ENCODE assay signal across 26 cellular contexts in genomic region chr7:158030071-158030470, GRCh38.
"Had no signal": no experiment of that assay in that cellular context is flagged by ENCODE, and none has a peak within 500 bp of the region (broad histone marks: within the 10 kb centered on the region; RNA-seq: fewer than 3 reads in every experiment).

No MANE protein-coding gene starts in this region.

- H3K36me3 ChIP-seq: heart left ventricle, lower lobe of right lung, tibial nerve had no signal

- H3K27ac ChIP-seq: heart left ventricle, lower lobe of right lung, tibial nerve had no signal

- H3K4me2 ChIP-seq: smooth muscle cell had no signal

- H3K36me3 Mint-ChIP-seq: immature natural killer cell had no signal

- H3K4me3 Mint-ChIP-seq: activated CD4-positive, alpha-beta memory T cell treated with anti-CD3 and anti-CD28 coated beads, Interleukin-2, amount 10 ng/mL, durations not matched to agents 7 days and 5 days; activated CD4-positive, alpha-beta T cell treated with anti-CD3 and anti-CD28 coated beads, Interleukin-2, amount 10 ng/mL, durations not matched to agents 7 days and 5 days; activated naive CD4-positive, alpha-beta T cell treated with anti-CD3 and anti-CD28 coated beads, Interleukin-2, amount 50 U/mL, for 24 hours; activated naive CD8-positive, alpha-beta T cell treated with anti-CD3 and anti-CD28 coated beads, Interleukin-2, amount 50 U/mL, for 24 hours; activated T-cell treated with anti-CD3 and anti-CD28 coated beads, Interleukin-2, amount 50 U/mL, for 24 hours; immature natural killer cell; T-helper 17 cell; WTC11 had no signal

- H3K27me3 ChIP-seq: tibial nerve had no signal

- H3K27me3 Mint-ChIP-seq: activated CD4-positive, alpha-beta memory T cell treated with anti-CD3 and anti-CD28 coated beads, Interleukin-2, amount 10 ng/mL, durations not matched to agents 7 days and 5 days; activated CD4-positive, alpha-beta T cell treated with anti-CD3 and anti-CD28 coated beads, Interleukin-2, amount 10 ng/mL, durations not matched to agents 7 days and 5 days; activated naive CD8-positive, alpha-beta T cell treated with anti-CD3 and anti-CD28 coated beads, Interleukin-2, amount 50 U/mL, for 24 hours had no signal

- FAIRE-seq: urothelium cell line had no signal

- DNase-seq: activated CD4-positive, alpha-beta memory T cell treated with anti-CD3 and anti-CD28 coated beads, Interleukin-2, amount 10 ng/mL, durations not matched to agents 7 days and 5 days; activated CD4-positive, alpha-beta T cell treated with anti-CD3 and anti-CD28 coated beads for 1 hour; activated CD4-positive, alpha-beta T cell treated with anti-CD3 and anti-CD28 coated beads, Interleukin-2, amount 10 ng/mL, durations not matched to agents 7 days and 5 days; activated CD8-positive, alpha-beta memory T cell treated with anti-CD3 and anti-CD28 coated beads, Interleukin-2, amount 50 U/mL, for 48 hours; activated naive CD8-positive, alpha-beta T cell treated with anti-CD3 and anti-CD28 coated beads, Interleukin-2, amount 50 U/mL, for 24 hours; activated T-cell treated with anti-CD3 and anti-CD28 coated beads, Interleukin-2, amount 50 U/mL, for 24 hours; amygdala; central memory CD4-positive, alpha-beta T cell; foreskin fibroblast; hypothalamus; immature natural killer cell; lower lobe of right lung; mesenchymal stem cell; mucosa of descending colon; stimulated activated CD4-positive, alpha-beta T cell treated with anti-CD3 and anti-CD28 coated beads, Interleukin-15, amount 100 ng/mL, for 24 hours; stimulated activated CD4-positive, alpha-beta T cell treated with anti-CD3 and anti-CD28 coated beads, Interleukin-2, amount 100 ng/mL, for 24 hours; stimulated activated naive CD4-positive, alpha-beta T cell; T-helper 17 cell had no signal

- H3K4me1 Mint-ChIP-seq: activated CD4-positive, alpha-beta memory T cell treated with anti-CD3 and anti-CD28 coated beads, Interleukin-2, amount 10 ng/mL, durations not matched to agents 7 days and 5 days; activated CD4-positive, alpha-beta T cell treated with anti-CD3 and anti-CD28 coated beads, Interleukin-2, amount 10 ng/mL, durations not matched to agents 7 days and 5 days; activated naive CD4-positive, alpha-beta T cell treated with anti-CD3 and anti-CD28 coated beads, Interleukin-2, amount 50 U/mL, for 24 hours; activated naive CD8-positive, alpha-beta T cell treated with anti-CD3 and anti-CD28 coated beads, Interleukin-2, amount 50 U/mL, for 24 hours; immature natural killer cell; T-helper 17 cell; WTC11 had no signal

- H3K4me3 ChIP-seq: heart left ventricle, lower lobe of right lung, mucosa of descending colon, smooth muscle cell, tibial nerve had no signal

- H3K27ac Mint-ChIP-seq: activated CD4-positive, alpha-beta memory T cell treated with anti-CD3 and anti-CD28 coated beads, Interleukin-2, amount 10 ng/mL, durations not matched to agents 7 days and 5 days; activated CD4-positive, alpha-beta T cell treated with anti-CD3 and anti-CD28 coated beads, Interleukin-2, amount 10 ng/mL, durations not matched to agents 7 days and 5 days; activated naive CD4-positive, alpha-beta T cell treated with anti-CD3 and anti-CD28 coated beads, Interleukin-2, amount 50 U/mL, for 24 hours; activated naive CD8-positive, alpha-beta T cell treated with anti-CD3 and anti-CD28 coated beads, Interleukin-2, amount 50 U/mL, for 24 hours; activated T-cell treated with anti-CD3 and anti-CD28 coated beads, Interleukin-2, amount 50 U/mL, for 24 hours; immature natural killer cell; T-helper 17 cell; WTC11 had no signal

- H3K4me1 ChIP-seq: heart left ventricle, lower lobe of right lung, tibial nerve had no signal

- H3K9me3 ChIP-seq: lower lobe of right lung, mucosa of descending colon, tibial nerve had no signal

- ATAC-seq: activated naive CD8-positive, alpha-beta T cell treated with anti-CD3 and anti-CD28 coated beads, Interleukin-2, amount 50 U/mL, for 24 hours; esophagus mucosa; heart left ventricle; left lobe of liver; T-helper 17 cell; WTC11 had no signal
